1 cellular context compared by ENCODE assay signal in the genomic region with DNA sequence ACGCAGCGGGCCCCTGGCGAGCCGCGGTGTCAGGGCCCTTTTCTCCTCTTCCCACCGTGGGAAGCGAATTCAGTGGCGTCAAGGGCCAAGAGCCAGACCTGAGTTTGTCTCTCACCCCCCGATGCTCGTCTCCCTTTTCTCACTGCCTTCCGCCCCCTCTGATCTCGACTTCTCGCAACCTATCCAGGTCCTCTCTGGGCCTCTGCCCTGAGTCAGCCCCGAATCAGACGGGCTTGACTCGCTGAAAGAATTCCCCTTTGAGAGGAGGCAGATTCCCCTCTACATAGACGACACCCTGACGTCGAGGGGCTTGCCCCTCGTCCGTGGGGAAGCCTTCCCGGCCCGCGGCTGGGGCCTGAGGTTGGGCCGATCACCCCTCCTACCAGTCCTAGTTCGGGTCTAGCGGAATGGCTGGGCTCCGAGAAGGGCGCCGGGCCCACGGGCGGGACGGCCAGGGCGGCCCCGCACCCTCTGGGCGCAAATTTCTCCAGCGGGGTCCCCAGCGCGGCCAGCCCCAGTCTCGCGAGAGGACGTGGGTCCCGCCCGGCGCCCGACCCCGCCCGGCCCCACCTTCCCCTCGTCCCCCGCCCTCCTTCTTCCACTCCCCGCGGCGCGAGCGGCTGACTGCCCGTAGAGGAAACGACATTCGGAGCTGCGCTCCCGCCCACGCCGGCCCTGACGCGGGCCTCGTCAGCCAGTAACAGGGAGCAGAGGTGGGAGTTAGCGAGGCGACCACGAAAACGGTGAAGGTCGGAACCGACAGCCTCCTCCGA.
A peak's percentile ranks its signal among the peaks of the same experiment; 100 is the strongest.
TF ChIP-seq lines count a peak whose summit lies in the region.

A gene with protein sequence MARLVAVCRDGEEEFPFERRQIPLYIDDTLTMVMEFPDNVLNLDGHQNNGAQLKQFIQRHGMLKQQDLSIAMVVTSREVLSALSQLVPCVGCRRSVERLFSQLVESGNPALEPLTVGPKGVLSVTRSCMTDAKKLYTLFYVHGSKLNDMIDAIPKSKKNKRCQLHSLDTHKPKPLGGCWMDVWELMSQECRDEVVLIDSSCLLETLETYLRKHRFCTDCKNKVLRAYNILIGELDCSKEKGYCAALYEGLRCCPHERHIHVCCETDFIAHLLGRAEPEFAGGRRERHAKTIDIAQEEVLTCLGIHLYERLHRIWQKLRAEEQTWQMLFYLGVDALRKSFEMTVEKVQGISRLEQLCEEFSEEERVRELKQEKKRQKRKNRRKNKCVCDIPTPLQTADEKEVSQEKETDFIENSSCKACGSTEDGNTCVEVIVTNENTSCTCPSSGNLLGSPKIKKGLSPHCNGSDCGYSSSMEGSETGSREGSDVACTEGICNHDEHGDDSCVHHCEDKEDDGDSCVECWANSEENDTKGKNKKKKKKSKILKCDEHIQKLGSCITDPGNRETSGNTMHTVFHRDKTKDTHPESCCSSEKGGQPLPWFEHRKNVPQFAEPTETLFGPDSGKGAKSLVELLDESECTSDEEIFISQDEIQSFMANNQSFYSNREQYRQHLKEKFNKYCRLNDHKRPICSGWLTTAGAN (plus strand): TSS at position 600 of the 773 bp plus-strand sequence. CDS start 806 bp downstream, outside the sequence.

TF ChIP-seq in HEK293, 187 proteins besides CTCF, POLR2A, EP300 and RAD21 (continued from another document):
- TF ChIP-seq, protein P1, sequence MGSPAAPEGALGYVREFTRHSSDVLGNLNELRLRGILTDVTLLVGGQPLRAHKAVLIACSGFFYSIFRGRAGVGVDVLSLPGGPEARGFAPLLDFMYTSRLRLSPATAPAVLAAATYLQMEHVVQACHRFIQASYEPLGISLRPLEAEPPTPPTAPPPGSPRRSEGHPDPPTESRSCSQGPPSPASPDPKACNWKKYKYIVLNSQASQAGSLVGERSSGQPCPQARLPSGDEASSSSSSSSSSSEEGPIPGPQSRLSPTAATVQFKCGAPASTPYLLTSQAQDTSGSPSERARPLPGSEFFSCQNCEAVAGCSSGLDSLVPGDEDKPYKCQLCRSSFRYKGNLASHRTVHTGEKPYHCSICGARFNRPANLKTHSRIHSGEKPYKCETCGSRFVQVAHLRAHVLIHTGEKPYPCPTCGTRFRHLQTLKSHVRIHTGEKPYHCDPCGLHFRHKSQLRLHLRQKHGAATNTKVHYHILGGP (tag by site-specific recombination; IDR thresholded peaks at IDR 0.05) = no peak
- TF ChIP-seq KLF10 (tag by site-specific recombination; IDR thresholded peaks at IDR 0.05) (peak; percentile 52), KLF8 (tag by site-specific recombination; IDR thresholded peaks at IDR 0.05) (peak; percentile 98), ZNF292 (tag by site-specific recombination; IDR thresholded peaks at IDR 0.05; ENCODE audit: borderline replicate concordance, low read depth) (no peak), KLF7 (tag by site-specific recombination; IDR thresholded peaks at IDR 0.05; ENCODE audit: borderline replicate concordance) (peak; percentile 94), ZNF629 (tag by site-specific recombination; IDR thresholded peaks at IDR 0.05) (peak; percentile 49; the same call in 1 of the 2 replicates), SP7 (tag by site-specific recombination; IDR thresholded peaks at IDR 0.05) (peak; percentile 50; the same call in 1 of the 2 replicates), ZNF341 (tag by site-specific recombination; IDR thresholded peaks at IDR 0.05; ENCODE audit: low read depth) (peak; percentile 56), ZIC2 (tag by site-specific recombination; IDR thresholded peaks at IDR 0.05) (peak; percentile 89)
